Comparison of ENCODE assay signal across 1 cellular context in the genomic region with DNA sequence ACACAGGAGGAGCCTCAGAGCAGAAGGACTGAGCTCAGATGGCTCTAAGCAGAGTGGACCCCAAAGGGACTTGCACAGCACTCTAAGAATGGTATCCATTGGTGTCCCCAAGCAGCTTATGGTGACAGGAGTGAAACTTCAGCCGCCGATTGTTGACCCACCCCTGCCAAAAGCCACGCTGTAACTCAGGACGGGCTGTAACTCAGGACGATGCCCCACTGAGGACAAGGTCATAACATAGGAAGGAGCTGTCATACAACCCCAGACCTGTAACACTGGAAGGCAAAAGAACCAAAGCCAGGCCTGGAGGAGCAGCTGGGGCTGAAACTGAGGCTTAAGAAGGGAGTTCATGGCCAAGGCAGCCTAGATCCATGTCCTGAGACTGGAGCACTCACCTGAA.
TF ChIP-seq lines count a peak whose summit lies in the region.

No MANE protein-coding gene starts in this region.

TF ChIP-seq in HCT116, 20 proteins besides CTCF, POLR2A, EP300 and RAD21 (continued from another document):
- TF ChIP-seq ZBTB33 (IDR thresholded peaks at IDR 0.05; ENCODE audit: extremely low read depth, insufficient replicate concordance, low read length) (no peak), TCF7L2 (IDR thresholded peaks at IDR 0.05; ENCODE audit: borderline replicate concordance, extremely low read depth, insufficient read depth, insufficient read length) (no peak), ZFX (IDR thresholded peaks at IDR 0.05) (no peak)
